ENCODE assay signal across 2 cellular contexts in genomic region chr19:1921326-1921725, GRCh38.
TF ChIP-seq lines count a peak whose summit lies in the region.

No MANE protein-coding gene starts in this region.

TF ChIP-seq in HEK293, 187 proteins besides CTCF, POLR2A, EP300 and RAD21:
- TF ChIP-seq KLF7 (tag by site-specific recombination; IDR thresholded peaks at IDR 0.05; ENCODE audit: borderline replicate concordance): no peak
- no peak for TF ChIP-seq ZNF48 (tag by site-specific recombination; IDR thresholded peaks at IDR 0.05)
- TF ChIP-seq, protein P1, sequence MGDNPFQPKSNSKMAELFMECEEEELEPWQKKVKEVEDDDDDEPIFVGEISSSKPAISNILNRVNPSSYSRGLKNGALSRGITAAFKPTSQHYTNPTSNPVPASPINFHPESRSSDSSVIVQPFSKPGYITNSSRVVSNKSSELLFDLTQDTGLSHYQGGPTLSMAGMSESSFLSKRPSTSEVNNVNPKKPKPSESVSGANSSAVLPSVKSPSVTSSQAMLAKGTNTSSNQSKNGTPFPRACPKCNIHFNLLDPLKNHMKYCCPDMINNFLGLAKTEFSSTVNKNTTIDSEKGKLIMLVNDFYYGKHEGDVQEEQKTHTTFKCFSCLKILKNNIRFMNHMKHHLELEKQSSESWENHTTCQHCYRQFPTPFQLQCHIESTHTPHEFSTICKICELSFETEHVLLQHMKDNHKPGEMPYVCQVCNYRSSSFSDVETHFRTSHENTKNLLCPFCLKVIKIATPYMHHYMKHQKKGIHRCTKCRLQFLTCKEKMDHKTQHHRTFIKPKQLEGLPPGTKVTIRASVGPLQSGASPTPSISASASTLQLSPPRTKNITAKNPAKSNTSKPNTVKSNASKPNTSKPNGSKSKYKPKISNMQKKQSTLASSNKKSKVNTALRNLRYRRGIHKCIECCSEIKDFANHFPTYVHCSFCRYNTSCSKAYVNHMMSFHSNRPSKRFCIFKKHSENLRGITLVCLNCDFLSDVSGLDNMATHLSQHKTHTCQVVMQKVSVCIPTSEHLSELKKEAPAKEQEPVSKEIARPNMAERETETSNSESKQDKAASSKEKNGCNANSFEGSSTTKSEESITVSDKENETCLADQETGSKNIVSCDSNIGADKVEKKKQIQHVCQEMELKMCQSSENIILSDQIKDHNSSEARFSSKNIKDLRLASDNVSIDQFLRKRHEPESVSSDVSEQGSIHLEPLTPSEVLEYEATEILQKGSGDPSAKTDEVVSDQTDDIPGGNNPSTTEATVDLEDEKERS (tag by site-specific recombination; IDR thresholded peaks at IDR 0.05): no peak
- no peak for TF ChIP-seq ZNF785 (tag by site-specific recombination; IDR thresholded peaks at IDR 0.05)
- peak; percentile 34; the same call in 1 of the 2 replicates for TF ChIP-seq EGR2 (tag by site-specific recombination; IDR thresholded peaks at IDR 0.05; ENCODE audit: low read depth)
- peak; percentile 77 for TF ChIP-seq ZNF692 (tag by site-specific recombination; IDR thresholded peaks at IDR 0.05)
- TF ChIP-seq ZFP69B (tag by site-specific recombination; IDR thresholded peaks at IDR 0.05): peak; percentile 50
- no peak for TF ChIP-seq ZNF169 (tag by site-specific recombination; IDR thresholded peaks at IDR 0.05)
TF ChIP-seq in HEK293: peak in this region for 3.

TF ChIP-seq in K562, 482 proteins besides CTCF, POLR2A, EP300 and RAD21:
- TF ChIP-seq POLR2G (IDR thresholded peaks at IDR 0.05; ENCODE audit: low read depth, low read length): peak; percentile 49; the same call in 1 of the 2 replicates
- TF ChIP-seq PATZ1 (CRISPR knock-in tag; IDR thresholded peaks at IDR 0.05; ENCODE audit: borderline replicate concordance): no peak
- TF ChIP-seq, protein P2, sequence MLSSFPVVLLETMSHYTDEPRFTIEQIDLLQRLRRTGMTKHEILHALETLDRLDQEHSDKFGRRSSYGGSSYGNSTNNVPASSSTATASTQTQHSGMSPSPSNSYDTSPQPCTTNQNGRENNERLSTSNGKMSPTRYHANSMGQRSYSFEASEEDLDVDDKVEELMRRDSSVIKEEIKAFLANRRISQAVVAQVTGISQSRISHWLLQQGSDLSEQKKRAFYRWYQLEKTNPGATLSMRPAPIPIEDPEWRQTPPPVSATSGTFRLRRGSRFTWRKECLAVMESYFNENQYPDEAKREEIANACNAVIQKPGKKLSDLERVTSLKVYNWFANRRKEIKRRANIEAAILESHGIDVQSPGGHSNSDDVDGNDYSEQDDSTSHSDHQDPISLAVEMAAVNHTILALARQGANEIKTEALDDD (IDR thresholded peaks at IDR 0.05): no peak
- TF ChIP-seq EGR1 (conservative IDR thresholded peaks at IDR 0.05): peak; percentile 58
- no peak for TF ChIP-seq ZNF408 (CRISPR knock-in tag; IDR thresholded peaks at IDR 0.05; ENCODE audit: low read depth)
- TF ChIP-seq NEUROD1 (IDR thresholded peaks at IDR 0.05; ENCODE audit: borderline replicate concordance, low read depth, low read length, partially characterized antibody): no peak
- TF ChIP-seq THAP12 (CRISPR knock-in tag; IDR thresholded peaks at IDR 0.05): 0 out of 2 replicates have a peak, but pooled peaks have one; percentile 9
- TF ChIP-seq, protein P3, sequence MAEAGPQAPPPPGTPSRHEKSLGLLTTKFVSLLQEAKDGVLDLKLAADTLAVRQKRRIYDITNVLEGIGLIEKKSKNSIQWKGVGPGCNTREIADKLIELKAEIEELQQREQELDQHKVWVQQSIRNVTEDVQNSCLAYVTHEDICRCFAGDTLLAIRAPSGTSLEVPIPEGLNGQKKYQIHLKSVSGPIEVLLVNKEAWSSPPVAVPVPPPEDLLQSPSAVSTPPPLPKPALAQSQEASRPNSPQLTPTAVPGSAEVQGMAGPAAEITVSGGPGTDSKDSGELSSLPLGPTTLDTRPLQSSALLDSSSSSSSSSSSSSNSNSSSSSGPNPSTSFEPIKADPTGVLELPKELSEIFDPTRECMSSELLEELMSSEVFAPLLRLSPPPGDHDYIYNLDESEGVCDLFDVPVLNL (CRISPR knock-in tag; IDR thresholded peaks at IDR 0.05; ENCODE audit: low read depth): no peak
